In genomic region chr15:58585668-58586461, GRCh38 we compare ENCODE assay signal across 18 cellular contexts.
A peak's percentile ranks its signal among the peaks of the same experiment; 100 is the strongest.
DNase-seq lines count a peak whose midpoint lies in the region; ATAC-seq, FAIRE-seq and TF ChIP-seq lines count a peak whose summit lies in the region.
"Had no signal": no experiment of that assay in that cellular context is flagged by ENCODE, and none has a peak within 500 bp of the region (broad histone marks: within the 10 kb centered on the region; RNA-seq: fewer than 3 reads in every experiment).

No MANE protein-coding gene starts in this region.

- H3K27me3 ChIP-seq in osteoblast (ENCODE audit: insufficient read depth, low read length) = peaks cover 4% of the 10 kb centered on the region
- H3K27me3 ChIP-seq in ascending aorta = no peaks in the 10 kb centered on the region
- H3K27me3 ChIP-seq: vagina had no signal

- H3K9me3 ChIP-seq in A549 (peaks cover 19% of the 10 kb centered on the region; the same call in 2 of the 3 replicates), OCI-LY7 (ENCODE audit: low read length) (peaks cover 18% of the 10 kb centered on the region), osteoblast (ENCODE audit: low read depth, low read length) (no peaks in the 10 kb centered on the region), ascending aorta (no peaks in the 10 kb centered on the region)
- H3K9me3 ChIP-seq: gastrocnemius medialis, vagina had no signal

- H3K36me3 ChIP-seq in OCI-LY7 (ENCODE audit: insufficient read depth, low read length) = no peaks in the 10 kb centered on the region; the same call in 1 of the 2 replicates
- H3K36me3 ChIP-seq in osteoblast (ENCODE audit: insufficient read depth, low read length) = no peaks in the 10 kb centered on the region
- H3K36me3 ChIP-seq in ascending aorta = no peaks in the 10 kb centered on the region
- H3K36me3 ChIP-seq: gastrocnemius medialis, vagina had no signal

- TF ChIP-seq POLR2A in A549 (IDR thresholded peaks at IDR 0.05; ENCODE audit: low read length) = no peak

- DNase-seq in A549 (ENCODE audit: low read depth in 1 of 2, low spot score in 1 of 2) (no peak), GM13977 (ENCODE audit: low spot score) (peak; percentile 11), OCI-LY7 (ENCODE audit: low spot score) (peak; percentile 71), osteoblast (ENCODE audit: insufficient read length, low spot score, missing footprints) (no peak), ascending aorta (ENCODE audit: low spot score in 2 of 2) (no peak), T-cell (no peak), NCI-H2029 treated with DMSO at 0.1 percent for 48 hours (lab: John Stamatoyannopoulos, UW) (no peak)
- DNase-seq: effector CD8-positive, alpha-beta T cell; gastrocnemius medialis; left cardiac atrium; NCI-H187; PC-3; T1000 had no signal

- H3K4me1 Mint-ChIP-seq in T-cell = peaks cover 11 to 19% (median 12%) of the 10 kb centered on the region in 3 donors

- TF ChIP-seq CTCF in A549 (IDR thresholded peaks at IDR 0.05) (no peak), GM13977 (IDR thresholded peaks at IDR 0.05; ENCODE audit: extremely low read depth, insufficient read depth, missing control alignments) (no peak), OCI-LY7 (conservative IDR thresholded peaks at IDR 0.05; ENCODE audit: low read length) (no peak), osteoblast (IDR thresholded peaks at IDR 0.05; ENCODE audit: extremely low read depth, low read depth, low read length) (no peak), ascending aorta (IDR thresholded peaks at IDR 0.05) (no peak)

- no peaks in the 10 kb centered on the region for H4K20me1 ChIP-seq in OCI-LY7 (ENCODE audit: insufficient read depth, low read length)
- H4K20me1 ChIP-seq in osteoblast (ENCODE audit: insufficient read depth, low read length) = no peaks in the 10 kb centered on the region

- CTCF ChIA-PET in A549 (lab: Yijun Ruan, JAX) (interaction anchor here (0.6 to 5.0 kb wide), 8 partner anchors 12 to 943 kb away, joined by 3 to 17 read pairs (median 3); no protein-coding TSS in a partner anchor), OCI-LY7 (lab: Charles Lee; ENCODE audit: unreplicated experiment) (interaction anchor here (0.5 to 1.5 kb wide), 2 partner anchors 11 to 214 kb away, joined by 3 to 5 read pairs; no protein-coding TSS in a partner anchor), T-cell (lab: Charles Lee) (interaction anchor here in 1 of 2 donors (0.5 kb wide), 1 partner anchor 254 kb away, joined by 3 read pairs; no protein-coding TSS in a partner anchor)

- H3K9me3 Mint-ChIP-seq in T-cell = peaks cover 0 to 6% (median 3%) of the 10 kb centered on the region in 3 donors

- in situ Hi-C loops in GM13977 (cut with MboI; ENCODE audit: low pct_unique_long_range_greater_than_20kb, low sequenced_read_pairs, unreplicated experiment) = no loop called here

- H3K36me3 Mint-ChIP-seq in T-cell = peaks cover 4% of the 10 kb centered on the region

- no peak overlapping the region for H3K27ac ChIP-seq in A549
- peak overlapping the region; percentile 78 for H3K27ac ChIP-seq in OCI-LY7 (ENCODE audit: low read depth, low read length, poor library complexity, severe bottlenecking)
- no peak overlapping the region for H3K27ac ChIP-seq in osteoblast (ENCODE audit: low read depth, low read length)
- H3K27ac ChIP-seq in ascending aorta = no peak overlapping the region
- H3K27ac ChIP-seq: gastrocnemius medialis, vagina had no signal

- H3K4me1 ChIP-seq in A549 (peaks cover 15% of the 10 kb centered on the region; the same call in 1 of the 3 replicates), OCI-LY7 (ENCODE audit: insufficient read depth, low read length, poor library complexity, severe bottlenecking) (peaks cover 27% of the 10 kb centered on the region), osteoblast (ENCODE audit: insufficient read depth, low read length) (no peaks in the 10 kb centered on the region), ascending aorta (no peaks in the 10 kb centered on the region)
- H3K4me1 ChIP-seq: gastrocnemius medialis, vagina had no signal

- ATAC-seq in A549 (peak in 1 of 2 experiments; percentile 32; a peak in 3 of 6 replicates), HG02981 (IDR thresholded peaks at IDR 0.05; ENCODE audit: unreplicated experiment) (peak; percentile 78), T-cell (replicated peaks in 1 of 4) (no peak)
- ATAC-seq: gastrocnemius medialis, left cardiac atrium, PC-3 had no signal

- H3K4me2 ChIP-seq in A549 (no peak overlapping the region), OCI-LY7 (ENCODE audit: low read length) (peak overlapping the region; percentile 67), osteoblast (ENCODE audit: insufficient read depth, low read length) (no peak overlapping the region)
- H3K4me2 ChIP-seq: smooth muscle cell had no signal

- POLR2A ChIA-PET in A549 (lab: Yijun Ruan, JAX) = interaction anchor here (0.6 kb wide), 1 partner anchor 161 kb away, joined by 3 read pairs; no protein-coding TSS in a partner anchor
- POLR2A ChIA-PET in OCI-LY7 (lab: Charles Lee) = interaction anchor here (0.6 to 1.3 kb wide), 6 partner anchors 11 to 186 kb away, joined by 3 to 9 read pairs (median 3); partner anchors contain the start of gene ADAM10
- POLR2A ChIA-PET in T-cell (lab: Charles Lee) = interaction anchor here in 1 of 2 donors (0.6 kb wide), 1 partner anchor 21 kb away, joined by 4 read pairs; no protein-coding TSS in a partner anchor

- no peaks in the 10 kb centered on the region for H3K9me2 ChIP-seq in OCI-LY7 (ENCODE audit: insufficient read depth, low read length)

- BruUV-seq in OCI-LY7 (replicated peaks; lab: Mats Ljungman, UMichigan) = no TSS peak

- TF ChIP-seq EP300 in A549 (IDR thresholded peaks at IDR 0.05) = no peak

- intact Hi-C loops in OCI-LY7 (cut with micrococcal nuclease; ENCODE audit: unreplicated experiment) (loop anchor here (5.0 kb wide), 1 partner anchor 161 kb away; the partner anchor contains the start of gene ADAM10), ascending aorta (cut with DNase I) (no loop called here)

- no peaks in the 10 kb centered on the region for H3K79me2 ChIP-seq in OCI-LY7 (ENCODE audit: insufficient read depth, low read depth, low read length)
- H3K79me2 ChIP-seq in osteoblast (ENCODE audit: insufficient read depth, low read length) = no peaks in the 10 kb centered on the region

- TF ChIP-seq RAD21 in A549 (conservative IDR thresholded peaks at IDR 0.05 in 1 of 2, IDR thresholded peaks at IDR 0.05 in 1 of 2) = no peak

- WGBS in A549 (ENCODE audit: missing lambda C conversion rate) = 88% methylated on average over 6 of the region's 6 CpGs

- H3K27ac Mint-ChIP-seq in T-cell = no peak overlapping the region

- no peak overlapping the region for H3K4me3 ChIP-seq in A549
- peak overlapping the region; percentile 36 for H3K4me3 ChIP-seq in OCI-LY7 (ENCODE audit: low read depth, low read length, poor library complexity, severe bottlenecking)
- H3K4me3 ChIP-seq in osteoblast (ENCODE audit: insufficient read depth, low read length) = no peak overlapping the region
- no peak overlapping the region for H3K4me3 ChIP-seq in ascending aorta
- H3K4me3 ChIP-seq: gastrocnemius medialis, smooth muscle cell, vagina had no signal

- no peak for FAIRE-seq in A549 (lab: Jason Lieb, UNC)
- FAIRE-seq: HTR-8/SVneo had no signal

- peak overlapping the region; percentile 75; the same call in 1 of the 2 replicates for H2AFZ ChIP-seq in OCI-LY7 (ENCODE audit: low read length)
- no peak overlapping the region for H2AFZ ChIP-seq in osteoblast (ENCODE audit: low read length)

- H3K27me3 Mint-ChIP-seq in T-cell = peaks cover 0 to 10% of the 10 kb centered on the region in 2 donors

- H3K4me3 Mint-ChIP-seq in T-cell = no peak overlapping the region
- H3K4me3 Mint-ChIP-seq: neural crest cell had no signal

TF ChIP-seq in A549, 52 proteins besides CTCF, POLR2A, EP300 and RAD21:
- TF ChIP-seq NR3C1 (IDR thresholded peaks at IDR 0.05) (no peak), TP53 (CRISPR knock-in tag; IDR thresholded peaks at IDR 0.05) (0 out of 2 replicates have a peak, but pooled peaks have one; percentile 52), POLR2AphosphoS2 (conservative IDR thresholded peaks at IDR 0.05; ENCODE audit: low read length) (peak; percentile 44; the same call in 1 of the 2 replicates)

Comparison
In these comparisons a context has a peak if more than half of its experiments do, and no peak if none do; other contexts are left out.
1. DNase-seq: peak in GM13977 (single experiment) and OCI-LY7 (single experiment); none in A549 (0 of 2), osteoblast (single experiment), ascending aorta (0 of 2), T-cell (0 of 34) and NCI-H2029 treated with DMSO at 0.1 percent for 48 hours (single experiment).